ENCODE assay signal across 8 cellular contexts in genomic region chr2:119223521-119224390, GRCh38. TPM values are rescaled to one million over a fixed set of nuclear protein-coding genes. Genes with fewer than 3 reads are reported as not detected.
DNase-seq lines count a peak whose midpoint lies in the region; ATAC-seq and TF ChIP-seq lines count a peak whose summit lies in the region.

Gene STEAP3 (plus strand): TSS chr2:119223834. CDS start chr2:119231013, 7,179 bp downstream.

- DNase-seq in C1 segment of cervical spinal cord (lab: John Stamatoyannopoulos, UW), result peak in 10 of 14 donors; percentile 16 to 60 (median 35)
- peak; percentile 55 to 65 for DNase-seq in NCI-H1930 (lab: John Stamatoyannopoulos, UW)
- DNase-seq in activated T-cell treated with anti-CD3 and anti-CD28 coated beads, Interleukin-2, amount 50 U/mL, for 72 hours, result peak; percentile 12 to 18
- DNase-seq in cardiac muscle cell (ENCODE audit: low read depth in 1 of 2, low spot score in 1 of 2), result peak; percentile 66 to 90
- DNase-seq in ovary, result peak; percentile 59 to 76 (median 65)
- DNase-seq in activated effector memory CD4-positive, alpha-beta T cell treated with anti-CD3 and anti-CD28 coated beads, Interleukin-2, amount 50 U/mL, for 16 hours, result no peak

- no peaks in the 10 kb centered on the region for H3K36me3 Mint-ChIP-seq in activated T-cell treated with anti-CD3 and anti-CD28 coated beads, Interleukin-2, amount 50 U/mL, for 72 hours (ENCODE audit: insufficient read depth in 2 of 2)

- peaks cover 24% of the 10 kb centered on the region for H3K27me3 ChIP-seq in cardiac muscle cell
- no peaks in the 10 kb centered on the region for H3K27me3 ChIP-seq in ovary

- TF ChIP-seq CTCF in cardiac muscle cell (IDR thresholded peaks at IDR 0.05; ENCODE audit: low read depth, low read length) (no peak), ovary (IDR thresholded peaks at IDR 0.05) (no peak)

- no peak within 1 kb of the TSS for H3K27ac Mint-ChIP-seq in activated T-cell treated with anti-CD3 and anti-CD28 coated beads, Interleukin-2, amount 50 U/mL, for 72 hours

- no peaks in the 10 kb centered on the region for H3K9me3 Mint-ChIP-seq in activated T-cell treated with anti-CD3 and anti-CD28 coated beads, Interleukin-2, amount 50 U/mL, for 72 hours

- peak; percentile 75 for ATAC-seq in GM18519 (IDR thresholded peaks at IDR 0.05; ENCODE audit: low FRiP score, unreplicated experiment)
- ATAC-seq in HG02870 (IDR thresholded peaks at IDR 0.05; ENCODE audit: unreplicated experiment), result peak; percentile 73
- peak; percentile 69 to 70 for ATAC-seq in activated T-cell treated with anti-CD3 and anti-CD28 coated beads, Interleukin-2, amount 50 U/mL, for 72 hours (replicated peaks in 1 of 2)

- H3K4me1 Mint-ChIP-seq in activated T-cell treated with anti-CD3 and anti-CD28 coated beads, Interleukin-2, amount 50 U/mL, for 72 hours (ENCODE audit: low read depth), result no peaks in the 10 kb centered on the region

- no peak within 1 kb of the TSS for H3K27ac ChIP-seq in cardiac muscle cell
- peak within 1 kb of the TSS in 1 of 2 donors; percentile 30 for H3K27ac ChIP-seq in ovary

- no peak for TF ChIP-seq POLR2A in ovary (IDR thresholded peaks at IDR 0.05)

- peaks cover 15% of the 10 kb centered on the region for H3K4me1 ChIP-seq in cardiac muscle cell (ENCODE audit: low read depth)
- no peaks in the 10 kb centered on the region for H3K4me1 ChIP-seq in ovary (ENCODE audit: insufficient read depth)

- WGBS in ovary, 3 donors, result 2 to 4% (median 2%) methylated on average over 39 to 89 of the region's 89 CpGs

- peak within 1 kb of the TSS; percentile 33 for H3K4me3 ChIP-seq in cardiac muscle cell
- H3K4me3 ChIP-seq in ovary, result peak within 1 kb of the TSS; percentile 43

- peak within 1 kb of the TSS; percentile 49 to 50 for H3K4me3 Mint-ChIP-seq in activated T-cell treated with anti-CD3 and anti-CD28 coated beads, Interleukin-2, amount 50 U/mL, for 72 hours

- H3K36me3 ChIP-seq in cardiac muscle cell (no peaks in the 10 kb centered on the region), ovary (no peaks in the 10 kb centered on the region)

- no peaks in the 10 kb centered on the region for H3K9me3 ChIP-seq in cardiac muscle cell (ENCODE audit: low read depth)
- no peaks in the 10 kb centered on the region for H3K9me3 ChIP-seq in ovary

- intact Hi-C loops in ovary (cut with DNase I), result no loop called here

- H3K27me3 Mint-ChIP-seq in activated T-cell treated with anti-CD3 and anti-CD28 coated beads, Interleukin-2, amount 50 U/mL, for 72 hours (ENCODE audit: low read depth), result peaks cover 43% of the 10 kb centered on the region

- no peak for TF ChIP-seq EP300 in ovary (IDR thresholded peaks at IDR 0.05)

RNA-seq across cellular contexts. Expression of gene STEAP3, which starts in this region (rescaled TPM):
- under 1 TPM in 1 of 2 donors, not detected in 1; 0.17 TPM for total RNA-seq in activated T-cell treated with anti-CD3 and anti-CD28 coated beads, Interleukin-2, amount 50 U/mL, for 72 hours
- total RNA-seq in cardiac muscle cell (3.8 TPM in 2 replicates), ovary (10 to 100 TPM in 2 of 7 donors, 1 to 10 TPM in 5; 3.8 to 13.3 (median 5.8) TPM)
- polyA plus RNA-seq in cardiac muscle cell (3.5 and 4.5 TPM in 2 replicates), ovary (1 to 10 TPM; 2.3 to 6.1 TPM)

Comparison
In these comparisons a context has a peak if more than half of its experiments do, and no peak if none do; other contexts are left out.
1. Peak in DNase-seq and ATAC-seq in activated T-cell treated with anti-CD3 and anti-CD28 coated beads, Interleukin-2, amount 50 U/mL, for 72 hours; RNA of the gene not detected or under 1 TPM.